ENCODE assay signal across 1 cellular context in the genomic region with DNA sequence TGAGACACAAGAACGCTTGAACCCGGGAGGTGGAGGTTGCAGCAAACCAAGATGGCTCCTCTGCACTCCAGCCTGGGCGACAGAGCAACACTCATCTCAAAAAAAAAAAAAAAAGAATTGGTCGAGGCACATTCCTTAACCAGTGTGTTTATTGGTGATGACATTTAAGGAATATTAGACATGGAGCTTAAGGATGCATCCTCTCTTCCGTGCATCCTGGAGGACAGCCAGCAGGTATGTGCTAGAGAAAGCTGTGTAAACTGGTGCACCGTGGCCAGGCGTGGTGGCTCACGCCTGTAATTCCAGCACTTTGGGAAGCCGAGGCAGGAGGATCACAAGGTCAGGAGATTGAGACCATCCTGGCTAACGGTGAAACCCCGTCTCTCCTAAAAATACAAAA.
TF ChIP-seq lines count a peak whose summit lies in the region.

No MANE protein-coding gene starts in this region.

TF ChIP-seq in HepG2, 621 proteins besides CTCF, POLR2A, EP300 and RAD21:
- TF ChIP-seq, protein P1, sequence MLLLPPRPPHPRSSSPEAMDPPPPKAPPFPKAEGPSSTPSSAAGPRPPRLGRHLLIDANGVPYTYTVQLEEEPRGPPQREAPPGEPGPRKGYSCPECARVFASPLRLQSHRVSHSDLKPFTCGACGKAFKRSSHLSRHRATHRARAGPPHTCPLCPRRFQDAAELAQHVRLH (CRISPR knock-in tag; IDR thresholded peaks at IDR 0.05; ENCODE audit: borderline replicate concordance, low read depth) = no peak
- no peak for TF ChIP-seq NCOR1 (IDR thresholded peaks at IDR 0.05; ENCODE audit: borderline replicate concordance, low read length)
- TF ChIP-seq ZNF143 (CRISPR knock-in tag; IDR thresholded peaks at IDR 0.05) = no peak
- no peak for TF ChIP-seq RORA (CRISPR knock-in tag; IDR thresholded peaks at IDR 0.05)
- TF ChIP-seq, protein P2, sequence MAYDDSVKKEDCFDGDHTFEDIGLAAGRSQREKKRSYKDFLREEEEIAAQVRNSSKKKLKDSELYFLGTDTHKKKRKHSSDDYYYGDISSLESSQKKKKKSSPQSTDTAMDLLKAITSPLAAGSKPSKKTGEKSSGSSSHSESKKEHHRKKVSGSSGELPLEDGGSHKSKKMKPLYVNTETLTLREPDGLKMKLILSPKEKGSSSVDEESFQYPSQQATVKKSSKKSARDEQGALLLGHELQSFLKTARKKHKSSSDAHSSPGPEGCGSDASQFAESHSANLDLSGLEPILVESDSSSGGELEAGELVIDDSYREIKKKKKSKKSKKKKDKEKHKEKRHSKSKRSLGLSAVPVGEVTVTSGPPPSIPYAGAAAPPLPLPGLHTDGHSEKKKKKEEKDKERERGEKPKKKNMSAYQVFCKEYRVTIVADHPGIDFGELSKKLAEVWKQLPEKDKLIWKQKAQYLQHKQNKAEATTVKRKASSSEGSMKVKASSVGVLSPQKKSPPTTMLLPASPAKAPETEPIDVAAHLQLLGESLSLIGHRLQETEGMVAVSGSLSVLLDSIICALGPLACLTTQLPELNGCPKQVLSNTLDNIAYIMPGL (CRISPR knock-in tag; IDR thresholded peaks at IDR 0.05; ENCODE audit: borderline replicate concordance in 1 of 2, low read depth in 1 of 2) = no peak
- peak; percentile 75 for TF ChIP-seq RBM22 (optimal IDR thresholded peaks at IDR 0.05; ENCODE audit: low read length)
